1 cellular context compared by ENCODE assay signal in genomic region chr18:44969214-44969842, GRCh38.
TF ChIP-seq lines count a peak whose summit lies in the region.

No MANE protein-coding gene starts in this region.

TF ChIP-seq in GM23338, 12 proteins besides CTCF, POLR2A, EP300 and RAD21:
- no peak for TF ChIP-seq REST (IDR thresholded peaks at IDR 0.05; ENCODE audit: unreplicated experiment)
- TF ChIP-seq ZNF114 (CRISPR knock-in tag; IDR thresholded peaks at IDR 0.05): no peak
